7 cellular contexts compared by ENCODE assay signal in genomic region chr17:56583772-56584171, GRCh38. TPM values are rescaled to one million over a fixed set of nuclear protein-coding genes. Genes with fewer than 3 reads are reported as not detected.
"Had no signal": no experiment of that assay in that cellular context is flagged by ENCODE, and none has a peak within 500 bp of the region (broad histone marks: within the 10 kb centered on the region; RNA-seq: fewer than 3 reads in every experiment).

No MANE protein-coding gene starts in this region.

- DNase-seq: GM23248, H9, HCEC 1CT, KBM-7 had no signal

- H3K4me3 Mint-ChIP-seq: H9, IgD-negative memory B cell had no signal

- H3K27ac Mint-ChIP-seq: H9, IgD-negative memory B cell had no signal

- H3K4me3 ChIP-seq: GM23248 had no signal

- H3K9ac ChIP-seq: GM23248 had no signal

- H3K27ac ChIP-seq: GM23248, HL-60 had no signal

- H3K4me1 Mint-ChIP-seq: H9, IgD-negative memory B cell had no signal

- H2AFZ ChIP-seq: GM23248 had no signal

- ATAC-seq: HepG2 had no signal

RNA-seq across cellular contexts. Expression of gene NOG, which starts 9.7 kb away (rescaled TPM):
- total RNA-seq: H9, HepG2 had no signal
- polyA plus RNA-seq: HepG2 had no signal
